17 cellular contexts compared by ENCODE assay signal in the genomic region with DNA sequence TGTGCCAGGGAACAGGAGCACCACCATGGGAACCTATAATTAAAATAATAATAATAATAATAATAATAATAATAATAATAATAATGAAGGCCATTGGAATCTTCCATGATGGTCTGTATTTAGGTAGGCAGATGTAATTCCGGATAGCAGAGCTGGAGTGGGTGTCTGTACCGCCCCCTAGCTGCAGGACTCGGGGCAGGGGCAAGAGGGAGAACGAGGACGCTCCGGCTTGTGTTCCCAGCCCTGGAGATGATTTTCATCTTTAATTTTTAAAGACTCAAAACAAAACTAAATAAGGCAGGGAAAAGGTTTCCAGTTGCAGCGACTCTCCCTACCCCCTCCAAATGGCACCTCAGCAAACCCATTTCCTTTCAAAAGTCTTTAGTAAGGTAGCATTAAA.
DNase-seq lines count a peak whose midpoint lies in the region; ATAC-seq and TF ChIP-seq lines count a peak whose summit lies in the region.
"Had no signal": no experiment of that assay in that cellular context is flagged by ENCODE, and none has a peak within 500 bp of the region (broad histone marks: within the 10 kb centered on the region; RNA-seq: fewer than 3 reads in every experiment).

No MANE protein-coding gene starts in this region.

- H3K9me3 ChIP-seq in WERI-Rb-1 (ENCODE audit: severe bottlenecking): no peaks in the 10 kb centered on the region
- no peaks in the 10 kb centered on the region for H3K9me3 ChIP-seq in smooth muscle cell (replicated peaks; ENCODE audit: low read depth)
- H3K9me3 ChIP-seq: thoracic aorta had no signal

- H3K27ac Mint-ChIP-seq in activated CD4-positive, alpha-beta memory T cell treated with anti-CD3 and anti-CD28 coated beads for 36 hours: no peak overlapping the region
- no peak overlapping the region for H3K27ac Mint-ChIP-seq in activated CD4-positive, alpha-beta memory T cell treated with anti-CD3 and anti-CD28 coated beads, Interleukin-2, amount 10 ng/mL, durations not matched to agents 7 days and 5 days
- H3K27ac Mint-ChIP-seq: T-helper 1 cell treated with Interleukin-12 subunit alpha and Interleukin-12 subunit beta and Interleukin-4 antibody, amounts not matched to agents 30 μg/mL and 1 μg/mL, for 36 hours had no signal

- H3K4me1 Mint-ChIP-seq in activated CD4-positive, alpha-beta memory T cell treated with anti-CD3 and anti-CD28 coated beads for 36 hours (ENCODE audit: low read depth): peaks cover 6% of the 10 kb centered on the region
- H3K4me1 Mint-ChIP-seq in activated CD4-positive, alpha-beta memory T cell treated with anti-CD3 and anti-CD28 coated beads, Interleukin-2, amount 10 ng/mL, durations not matched to agents 7 days and 5 days: peaks cover 19% of the 10 kb centered on the region

- peaks cover 4% of the 10 kb centered on the region for H3K27me3 Mint-ChIP-seq in activated CD4-positive, alpha-beta memory T cell treated with anti-CD3 and anti-CD28 coated beads for 36 hours
- peaks cover 28% of the 10 kb centered on the region for H3K27me3 Mint-ChIP-seq in activated CD4-positive, alpha-beta memory T cell treated with anti-CD3 and anti-CD28 coated beads, Interleukin-2, amount 10 ng/mL, durations not matched to agents 7 days and 5 days

- intact Hi-C loops in activated CD4-positive, alpha-beta memory T cell treated with anti-CD3 and anti-CD28 coated beads for 36 hours (cut with micrococcal nuclease): loop anchor here (10.0 kb wide), 1 partner anchor 124 kb away; no protein-coding TSS in a partner anchor

- H3K27me3 ChIP-seq in WERI-Rb-1 (ENCODE audit: insufficient read depth, low read depth, severe bottlenecking) (peaks cover 84% of the 10 kb centered on the region), smooth muscle cell (ENCODE audit: low read depth) (peaks cover 10% of the 10 kb centered on the region)

- POLR2A ChIA-PET in activated CD4-positive, alpha-beta memory T cell treated with anti-CD3 and anti-CD28 coated beads for 36 hours (lab: Charles Lee): no interaction called here
- POLR2A ChIA-PET in activated CD4-positive, alpha-beta memory T cell treated with anti-CD3 and anti-CD28 coated beads, Interleukin-2, amount 10 ng/mL, durations not matched to agents 7 days and 5 days (lab: Charles Lee): no interaction called here

- H3K4me3 Mint-ChIP-seq in activated CD4-positive, alpha-beta memory T cell treated with anti-CD3 and anti-CD28 coated beads for 36 hours: no peak overlapping the region
- no peak overlapping the region for H3K4me3 Mint-ChIP-seq in activated CD4-positive, alpha-beta memory T cell treated with anti-CD3 and anti-CD28 coated beads, Interleukin-2, amount 10 ng/mL, durations not matched to agents 7 days and 5 days
- H3K4me3 Mint-ChIP-seq: T-helper 1 cell treated with Interleukin-12 subunit alpha and Interleukin-12 subunit beta and Interleukin-4 antibody, amounts not matched to agents 30 μg/mL and 1 μg/mL, for 36 hours had no signal

- H3K4me3 ChIP-seq in WERI-Rb-1 (ENCODE audit: low read depth, low read length) (no peak overlapping the region), smooth muscle cell (no peak overlapping the region)
- H3K4me3 ChIP-seq: thoracic aorta had no signal

- no peaks in the 10 kb centered on the region for H3F3A ChIP-seq in smooth muscle cell (ENCODE audit: low read depth)

- H3K36me3 Mint-ChIP-seq in activated CD4-positive, alpha-beta memory T cell treated with anti-CD3 and anti-CD28 coated beads for 36 hours: no peaks in the 10 kb centered on the region
- no peaks in the 10 kb centered on the region for H3K36me3 Mint-ChIP-seq in activated CD4-positive, alpha-beta memory T cell treated with anti-CD3 and anti-CD28 coated beads, Interleukin-2, amount 10 ng/mL, durations not matched to agents 7 days and 5 days (ENCODE audit: low read depth)
- H3K36me3 Mint-ChIP-seq: brain had no signal

- H4K20me1 ChIP-seq in smooth muscle cell (ENCODE audit: low read depth): no peaks in the 10 kb centered on the region

- H3K27ac ChIP-seq in WERI-Rb-1 (no peak overlapping the region), smooth muscle cell (ENCODE audit: low read depth) (no peak overlapping the region)
- H3K27ac ChIP-seq: thoracic aorta had no signal

- peak; percentile 23 for DNase-seq in activated CD4-positive, alpha-beta memory T cell treated with anti-CD3 and anti-CD28 coated beads for 36 hours
- no peak for DNase-seq in activated CD4-positive, alpha-beta memory T cell treated with anti-CD3 and anti-CD28 coated beads, Interleukin-2, amount 10 ng/mL, durations not matched to agents 7 days and 5 days
- DNase-seq in HuH-7.5 (ENCODE audit: low spot score) (peak; percentile 6), WERI-Rb-1 (peak; percentile 10), smooth muscle cell (lab: John Stamatoyannopoulos, UW; ENCODE audit: unreplicated experiment) (no peak), DMS79 (lab: John Stamatoyannopoulos, UW) (no peak), NCI-H146 (lab: John Stamatoyannopoulos, UW) (no peak)
- DNase-seq: activated gamma-delta T cell; effector CD8-positive, alpha-beta T cell; foreskin melanocyte; midbrain; stimulated activated CD4-positive, alpha-beta T cell treated with anti-CD3 and anti-CD28 coated beads, Interleukin-12 subunit alpha, Interleukin-12 subunit beta, amount 100 ng/mL, for 4 hours had no signal

- TF ChIP-seq CTCF in WERI-Rb-1 (IDR thresholded peaks at IDR 0.05; ENCODE audit: low read depth, low read length) (peak; percentile 48), smooth muscle cell (IDR thresholded peaks at IDR 0.05; ENCODE audit: borderline replicate concordance, insufficient read depth, poor library complexity, severe bottlenecking) (peak; percentile 14)

- no peak overlapping the region for H2AFZ ChIP-seq in smooth muscle cell (ENCODE audit: low read depth)

- no peak overlapping the region for H3K4me2 ChIP-seq in smooth muscle cell

- ATAC-seq in HG03108 (IDR thresholded peaks at IDR 0.05; ENCODE audit: unreplicated experiment): no peak
- ATAC-seq: Panc1 had no signal

- no peaks in the 10 kb centered on the region for H3K79me2 ChIP-seq in smooth muscle cell (ENCODE audit: low read depth)

- H3K36me3 ChIP-seq in WERI-Rb-1: no peaks in the 10 kb centered on the region
- H3K36me3 ChIP-seq in smooth muscle cell (ENCODE audit: low read depth): no peaks in the 10 kb centered on the region
- H3K36me3 ChIP-seq: thoracic aorta had no signal

- H3K9me3 Mint-ChIP-seq in activated CD4-positive, alpha-beta memory T cell treated with anti-CD3 and anti-CD28 coated beads for 36 hours: no peaks in the 10 kb centered on the region
- H3K9me3 Mint-ChIP-seq in activated CD4-positive, alpha-beta memory T cell treated with anti-CD3 and anti-CD28 coated beads, Interleukin-2, amount 10 ng/mL, durations not matched to agents 7 days and 5 days: no peaks in the 10 kb centered on the region
- H3K9me3 Mint-ChIP-seq: brain; T-helper 1 cell treated with Interleukin-12 subunit alpha and Interleukin-12 subunit beta and Interleukin-4 antibody, amounts not matched to agents 30 μg/mL and 1 μg/mL, for 36 hours had no signal

- no peak overlapping the region for H3K9ac ChIP-seq in smooth muscle cell (ENCODE audit: low read depth)

- no peaks in the 10 kb centered on the region for H3K4me1 ChIP-seq in smooth muscle cell (ENCODE audit: low read depth)

- CTCF ChIA-PET in activated CD4-positive, alpha-beta memory T cell treated with anti-CD3 and anti-CD28 coated beads for 36 hours (lab: Charles Lee): interaction anchor here (0.5 to 1.1 kb wide), 4 partner anchors 9 to 746 kb away, joined by 3 to 4 read pairs (median 3); no protein-coding TSS in a partner anchor
- CTCF ChIA-PET in activated CD4-positive, alpha-beta memory T cell treated with anti-CD3 and anti-CD28 coated beads, Interleukin-2, amount 10 ng/mL, durations not matched to agents 7 days and 5 days (lab: Charles Lee): interaction anchor here (1.2 to 1.8 kb wide), 2 partner anchors 8 to 678 kb away, joined by 3 to 7 read pairs; no protein-coding TSS in a partner anchor

- 50% methylated on average over 7 of the region's 7 CpGs for WGBS in smooth muscle cell (ENCODE audit: low lambda C conversion rate)

Comparison
In these comparisons a context has a peak if more than half of its experiments do, and no peak if none do; other contexts are left out.
1. DNase-seq: peak in activated CD4-positive, alpha-beta memory T cell treated with anti-CD3 and anti-CD28 coated beads for 36 hours (single experiment), HuH-7.5 (single experiment) and WERI-Rb-1 (single experiment); none in activated CD4-positive, alpha-beta memory T cell treated with anti-CD3 and anti-CD28 coated beads, Interleukin-2, amount 10 ng/mL, durations not matched to agents 7 days and 5 days (single experiment), smooth muscle cell (single experiment), DMS79 (single experiment) and NCI-H146 (single experiment).